ENCODE assay signal across 28 cellular contexts in the genomic region with DNA sequence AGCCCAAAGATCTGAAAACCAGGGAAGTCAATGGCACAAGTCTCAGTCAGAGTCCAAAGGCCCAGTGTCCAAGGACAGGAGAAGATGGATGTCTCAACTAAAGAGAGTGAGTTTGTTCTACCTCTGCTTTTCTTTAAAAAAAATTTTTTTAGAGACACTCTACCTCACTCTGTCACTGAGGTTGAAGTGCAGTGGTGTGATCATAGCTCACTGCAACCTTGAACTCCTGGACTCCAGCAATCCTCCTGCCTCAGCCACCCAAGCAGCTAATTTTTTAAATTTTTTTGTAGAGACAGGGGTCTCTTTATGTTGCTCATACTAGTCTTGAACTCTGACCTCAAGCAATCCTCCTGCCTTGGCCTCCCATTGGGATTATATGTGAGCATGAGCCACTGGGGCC.
"Had no signal": no experiment of that assay in that cellular context is flagged by ENCODE, and none has a peak within 500 bp of the region (broad histone marks: within the 10 kb centered on the region; RNA-seq: fewer than 3 reads in every experiment).

No MANE protein-coding gene starts in this region.

- ATAC-seq: effector memory CD8-positive, alpha-beta T cell; esophagus mucosa; foreskin keratinocyte; gastrocnemius medialis; gastroesophageal sphincter; heart left ventricle; heart right ventricle had no signal

- H3K4me1 ChIP-seq: colonic mucosa, esophagus muscularis mucosa, esophagus squamous epithelium, foreskin keratinocyte, gastrocnemius medialis, gastroesophageal sphincter, heart left ventricle, heart right ventricle had no signal

- H3K27ac ChIP-seq: colonic mucosa, coronary artery, dorsolateral prefrontal cortex, epithelial cell of prostate, esophagus muscularis mucosa, esophagus squamous epithelium, foreskin keratinocyte, gastrocnemius medialis, gastroesophageal sphincter, heart left ventricle, heart right ventricle had no signal

- H3K4me3 ChIP-seq: colonic mucosa, coronary artery, dorsolateral prefrontal cortex, esophagus muscularis mucosa, esophagus squamous epithelium, gastrocnemius medialis, gastroesophageal sphincter, heart left ventricle, heart right ventricle had no signal

- DNase-seq: colonic mucosa; cortex of kidney; dermis blood vessel endothelial cell; dorsolateral prefrontal cortex; effector CD4-positive, alpha-beta T cell; effector CD8-positive, alpha-beta T cell; effector memory CD4-positive, alpha-beta T cell; effector memory CD8-positive, alpha-beta T cell; endodermal cell; erythroblast; esophagus squamous epithelium; foreskin fibroblast; foreskin keratinocyte; foreskin melanocyte; gastrocnemius medialis; glutamatergic neuron; head of caudate nucleus; heart left ventricle; heart right ventricle had no signal

- H3K27me3 ChIP-seq: colonic mucosa, dorsolateral prefrontal cortex, esophagus muscularis mucosa, esophagus squamous epithelium, foreskin keratinocyte, gastrocnemius medialis, gastroesophageal sphincter, heart left ventricle, heart right ventricle had no signal

- H3K9me3 ChIP-seq: colonic mucosa, esophagus muscularis mucosa, esophagus squamous epithelium, gastrocnemius medialis, gastroesophageal sphincter had no signal

- FAIRE-seq: colon, endometrium, endothelial cell of umbilical vein, frontal cortex had no signal

- H3K36me3 ChIP-seq: colonic mucosa, esophagus muscularis mucosa, esophagus squamous epithelium, gastrocnemius medialis, gastroesophageal sphincter, heart left ventricle, heart right ventricle had no signal
